ENCODE assay signal across 1 cellular context in the genomic region with DNA sequence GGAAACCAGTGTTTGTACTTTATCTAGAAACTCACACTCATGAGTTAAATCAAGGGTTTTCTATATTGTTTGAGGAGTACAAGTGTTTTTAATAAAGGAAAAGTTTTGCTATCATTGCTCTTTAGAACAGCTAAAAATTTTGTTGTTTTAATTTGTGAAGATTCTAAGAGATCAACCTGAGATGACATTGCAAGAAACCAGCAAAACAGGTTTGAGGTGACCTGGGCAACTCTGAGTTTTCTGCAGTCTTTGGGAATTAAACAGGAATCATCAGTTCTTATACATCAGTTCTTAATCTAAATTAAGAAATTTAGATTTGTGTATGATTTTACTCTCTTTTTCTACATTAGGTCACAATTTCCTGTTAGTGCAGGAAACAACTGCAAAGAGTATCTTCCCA.
TF ChIP-seq lines count a peak whose summit lies in the region.

No MANE protein-coding gene starts in this region.

TF ChIP-seq in GM12878, 131 proteins besides CTCF, POLR2A, EP300 and RAD21 (continued from another document):
- TF ChIP-seq, protein P1, sequence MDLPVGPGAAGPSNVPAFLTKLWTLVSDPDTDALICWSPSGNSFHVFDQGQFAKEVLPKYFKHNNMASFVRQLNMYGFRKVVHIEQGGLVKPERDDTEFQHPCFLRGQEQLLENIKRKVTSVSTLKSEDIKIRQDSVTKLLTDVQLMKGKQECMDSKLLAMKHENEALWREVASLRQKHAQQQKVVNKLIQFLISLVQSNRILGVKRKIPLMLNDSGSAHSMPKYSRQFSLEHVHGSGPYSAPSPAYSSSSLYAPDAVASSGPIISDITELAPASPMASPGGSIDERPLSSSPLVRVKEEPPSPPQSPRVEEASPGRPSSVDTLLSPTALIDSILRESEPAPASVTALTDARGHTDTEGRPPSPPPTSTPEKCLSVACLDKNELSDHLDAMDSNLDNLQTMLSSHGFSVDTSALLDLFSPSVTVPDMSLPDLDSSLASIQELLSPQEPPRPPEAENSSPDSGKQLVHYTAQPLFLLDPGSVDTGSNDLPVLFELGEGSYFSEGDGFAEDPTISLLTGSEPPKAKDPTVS (IDR thresholded peaks at IDR 0.05; ENCODE audit: low read depth, low read length): no peak
- TF ChIP-seq, protein P2, sequence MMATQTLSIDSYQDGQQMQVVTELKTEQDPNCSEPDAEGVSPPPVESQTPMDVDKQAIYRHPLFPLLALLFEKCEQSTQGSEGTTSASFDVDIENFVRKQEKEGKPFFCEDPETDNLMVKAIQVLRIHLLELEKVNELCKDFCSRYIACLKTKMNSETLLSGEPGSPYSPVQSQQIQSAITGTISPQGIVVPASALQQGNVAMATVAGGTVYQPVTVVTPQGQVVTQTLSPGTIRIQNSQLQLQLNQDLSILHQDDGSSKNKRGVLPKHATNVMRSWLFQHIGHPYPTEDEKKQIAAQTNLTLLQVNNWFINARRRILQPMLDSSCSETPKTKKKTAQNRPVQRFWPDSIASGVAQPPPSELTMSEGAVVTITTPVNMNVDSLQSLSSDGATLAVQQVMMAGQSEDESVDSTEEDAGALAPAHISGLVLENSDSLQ (IDR thresholded peaks at IDR 0.05): no peak
